ENCODE assay signal across 23 cellular contexts in genomic region chr14:102033241-102033640, GRCh38. TPM values are rescaled to one million over a fixed set of nuclear protein-coding genes. Genes with fewer than 3 reads are reported as not detected.
DNase-seq lines count a peak whose midpoint lies in the region; ATAC-seq, FAIRE-seq and TF ChIP-seq lines count a peak whose summit lies in the region.
"Had no signal": no experiment of that assay in that cellular context is flagged by ENCODE, and none has a peak within 500 bp of the region (broad histone marks: within the 10 kb centered on the region; RNA-seq: fewer than 3 reads in every experiment).

No MANE protein-coding gene starts in this region.

- peak; percentile 29 for FAIRE-seq in D721Med (lab: Jason Lieb, UNC)
- FAIRE-seq: GM18507, HepG2, K562 had no signal

- H4K20me1 ChIP-seq in PC-9 (ENCODE audit: insufficient read depth) = no peaks in the 10 kb centered on the region

- no peak overlapping the region for H3K4me2 ChIP-seq in PC-9
- H3K4me2 ChIP-seq: BLaER1 had no signal

- H3K27ac Mint-ChIP-seq in activated T-cell treated with anti-CD3 and anti-CD28 coated beads, Interleukin-2, amount 50 U/mL, for 72 hours = peak overlapping the region; percentile 15
- H3K27ac Mint-ChIP-seq in progenitor cell of endocrine pancreas = peak overlapping the region; percentile 34
- H3K27ac Mint-ChIP-seq in activated T-helper 2 cell treated with anti-CD3 and anti-CD28 coated beads, Interferon-gamma antibody, Interleukin-2, Interleukin-4, amounts not matched to agents 10 μg/mL and 5 μg/mL and 100 μg/mL, durations not matched to agents 14 hours and 24 hours and 36 hours = no peak overlapping the region

- no peaks in the 10 kb centered on the region for H3K4me1 Mint-ChIP-seq in activated T-cell treated with anti-CD3 and anti-CD28 coated beads, Interleukin-2, amount 50 U/mL, for 72 hours (ENCODE audit: low read depth)
- no peaks in the 10 kb centered on the region for H3K4me1 Mint-ChIP-seq in progenitor cell of endocrine pancreas (ENCODE audit: low read depth)
- H3K4me1 Mint-ChIP-seq in activated T-helper 2 cell treated with anti-CD3 and anti-CD28 coated beads, Interferon-gamma antibody, Interleukin-2, Interleukin-4, amounts not matched to agents 10 μg/mL and 5 μg/mL and 100 μg/mL, durations not matched to agents 14 hours and 24 hours and 36 hours (ENCODE audit: low read depth) = no peaks in the 10 kb centered on the region

- no peak overlapping the region for H3K4me3 Mint-ChIP-seq in activated T-cell treated with anti-CD3 and anti-CD28 coated beads, Interleukin-2, amount 50 U/mL, for 72 hours
- H3K4me3 Mint-ChIP-seq in progenitor cell of endocrine pancreas (ENCODE audit: low read depth) = no peak overlapping the region
- H3K4me3 Mint-ChIP-seq in activated T-helper 2 cell treated with anti-CD3 and anti-CD28 coated beads, Interferon-gamma antibody, Interleukin-2, Interleukin-4, amounts not matched to agents 10 μg/mL and 5 μg/mL and 100 μg/mL, durations not matched to agents 14 hours and 24 hours and 36 hours (ENCODE audit: low read depth) = no peak overlapping the region
- H3K4me3 Mint-ChIP-seq: CD4-positive, CD25-positive, alpha-beta regulatory T cell had no signal

- H3K79me2 ChIP-seq in PC-9 (ENCODE audit: low read depth) = peaks cover 30% of the 10 kb centered on the region

- H3F3A ChIP-seq in PC-9 (ENCODE audit: insufficient read depth, low read depth) = peaks cover 76% of the 10 kb centered on the region

- H2AFZ ChIP-seq in PC-9 = no peak overlapping the region

- no peaks in the 10 kb centered on the region for H3K9me3 ChIP-seq in PC-9 (ENCODE audit: insufficient read depth, low read depth)
- H3K9me3 ChIP-seq: BLaER1, SJCRH30 had no signal

- no peak overlapping the region for H3K4me3 ChIP-seq in PC-9
- H3K4me3 ChIP-seq: BLaER1, K562, SJCRH30 had no signal

- CTCF ChIA-PET in PC-9 (lab: Charles Lee) = interaction anchor here (0.6 to 2.1 kb wide), 2 partner anchors 13 to 75 kb away, joined by 3 to 12 read pairs; no protein-coding TSS in a partner anchor

- no peaks in the 10 kb centered on the region for H3K9me3 Mint-ChIP-seq in activated T-cell treated with anti-CD3 and anti-CD28 coated beads, Interleukin-2, amount 50 U/mL, for 72 hours
- H3K9me3 Mint-ChIP-seq in progenitor cell of endocrine pancreas (ENCODE audit: low read depth) = no peaks in the 10 kb centered on the region
- H3K9me3 Mint-ChIP-seq in activated T-helper 2 cell treated with anti-CD3 and anti-CD28 coated beads, Interferon-gamma antibody, Interleukin-2, Interleukin-4, amounts not matched to agents 10 μg/mL and 5 μg/mL and 100 μg/mL, durations not matched to agents 14 hours and 24 hours and 36 hours = no peaks in the 10 kb centered on the region
- H3K9me3 Mint-ChIP-seq: CD4-positive, CD25-positive, alpha-beta regulatory T cell had no signal

- intact Hi-C loops in PC-9 (cut with micrococcal nuclease; ENCODE audit: unreplicated experiment) = loop anchor here (5.0 kb wide), 1 partner anchor 71 kb away; the partner anchor contains the start of gene DYNC1H1
- intact Hi-C loops in activated T-helper 2 cell treated with anti-CD3 and anti-CD28 coated beads, Interferon-gamma antibody, Interleukin-2, Interleukin-4, amounts not matched to agents 10 μg/mL and 5 μg/mL and 100 μg/mL, durations not matched to agents 14 hours and 24 hours and 36 hours (cut with micrococcal nuclease) = no loop called here

- no TSS peak for BruUV-seq in PC-9 (replicated peaks; lab: Mats Ljungman, UMichigan)

- TF ChIP-seq CTCF in D721Med (IDR thresholded peaks at IDR 0.05; ENCODE audit: insufficient read depth, missing control alignments) = no peak
- TF ChIP-seq CTCF in PC-9 (conservative IDR thresholded peaks at IDR 0.05) = no peak
- TF ChIP-seq CTCF in progenitor cell of endocrine pancreas (IDR thresholded peaks at IDR 0.05; ENCODE audit: unreplicated experiment) = no peak

- H3K27me3 Mint-ChIP-seq in activated T-cell treated with anti-CD3 and anti-CD28 coated beads, Interleukin-2, amount 50 U/mL, for 72 hours (ENCODE audit: low read depth) = no peaks in the 10 kb centered on the region
- H3K27me3 Mint-ChIP-seq in progenitor cell of endocrine pancreas = no peaks in the 10 kb centered on the region
- no peaks in the 10 kb centered on the region for H3K27me3 Mint-ChIP-seq in activated T-helper 2 cell treated with anti-CD3 and anti-CD28 coated beads, Interferon-gamma antibody, Interleukin-2, Interleukin-4, amounts not matched to agents 10 μg/mL and 5 μg/mL and 100 μg/mL, durations not matched to agents 14 hours and 24 hours and 36 hours (ENCODE audit: low read depth)
- H3K27me3 Mint-ChIP-seq: CD4-positive, CD25-positive, alpha-beta regulatory T cell had no signal

- H3K27ac ChIP-seq in PC-9 = peak overlapping the region; percentile 56
- no peak overlapping the region for H3K27ac ChIP-seq in substantia nigra (ENCODE audit: low read depth, low read length, poor library complexity, severe bottlenecking)
- H3K27ac ChIP-seq: BLaER1, SJCRH30 had no signal

- H3K36me3 Mint-ChIP-seq in activated T-cell treated with anti-CD3 and anti-CD28 coated beads, Interleukin-2, amount 50 U/mL, for 72 hours (ENCODE audit: insufficient read depth in 2 of 2) = peaks cover 28 to 38% of the 10 kb centered on the region in 2 donors
- peaks cover 33% of the 10 kb centered on the region for H3K36me3 Mint-ChIP-seq in progenitor cell of endocrine pancreas (ENCODE audit: insufficient read depth)
- peaks cover 71% of the 10 kb centered on the region for H3K36me3 Mint-ChIP-seq in activated T-helper 2 cell treated with anti-CD3 and anti-CD28 coated beads, Interferon-gamma antibody, Interleukin-2, Interleukin-4, amounts not matched to agents 10 μg/mL and 5 μg/mL and 100 μg/mL, durations not matched to agents 14 hours and 24 hours and 36 hours (ENCODE audit: low read depth)

- no peaks in the 10 kb centered on the region for H3K27me3 ChIP-seq in PC-9 (ENCODE audit: insufficient read depth, low read depth)
- H3K27me3 ChIP-seq: BLaER1, SJCRH30 had no signal

- peaks cover 48% of the 10 kb centered on the region for H3K4me1 ChIP-seq in PC-9 (replicated peaks; ENCODE audit: insufficient read depth)

- DNase-seq in activated T-cell treated with anti-CD3 and anti-CD28 coated beads, Interleukin-2, amount 50 U/mL, for 72 hours = no peak
- no peak for DNase-seq in activated T-cell treated with anti-CD3 and anti-CD28 coated beads, Interleukin-2, amount 50 U/mL, for 1 hour
- DNase-seq in D721Med (ENCODE audit: insufficient read length, low spot score) = no peak
- DNase-seq in PC-9 = no peak
- DNase-seq in progenitor cell of endocrine pancreas (ENCODE audit: low spot score, unreplicated experiment) = no peak
- DNase-seq in substantia nigra (lab: John Stamatoyannopoulos, UW) = no peak
- no peak for DNase-seq in activated T-helper 2 cell treated with anti-CD3 and anti-CD28 coated beads, Interferon-gamma antibody, Interleukin-2, Interleukin-4, amounts not matched to agents 10 μg/mL and 5 μg/mL and 100 μg/mL, durations not matched to agents 14 hours and 24 hours and 36 hours (ENCODE audit: low spot score)
- DNase-seq: CD4-positive, CD25-positive, alpha-beta regulatory T cell; DMS53; H7; Kasumi-1; NCI-H1092 treated with DMSO at 0.1 percent for 48 hours; NCI-H146; NCI-H2029 treated with DMSO at 0.1 percent for 48 hours; NCI-H2227 treated with DMSO at 0.1 percent for 48 hours; PC-3; SJCRH30 had no signal

- ATAC-seq in activated T-cell treated with anti-CD3 and anti-CD28 coated beads, Interleukin-2, amount 50 U/mL, for 72 hours (replicated peaks in 1 of 2) = no peak
- ATAC-seq: HepG2, K562, PC-3, Right ventricle myocardium inferior, SK-N-SH treated with all-trans-retinoic acid at 6 μM for 48 hours had no signal

- H3K9me2 ChIP-seq in PC-9 (ENCODE audit: insufficient read depth) = no peaks in the 10 kb centered on the region

- H3K36me3 ChIP-seq in PC-9 (ENCODE audit: low read depth) = peaks cover 84% of the 10 kb centered on the region

- POLR2A ChIA-PET in PC-9 (lab: Charles Lee; ENCODE audit: unreplicated experiment) = no interaction called here

RNA-seq across cellular contexts. Expression of gene HSP90AA1, which starts 53.6 kb away (rescaled TPM):
- total RNA-seq in activated T-cell treated with anti-CD3 and anti-CD28 coated beads, Interleukin-2, amount 50 U/mL, for 72 hours = 100 to 1,000 TPM; 353 to 377 TPM
- total RNA-seq in PC-9 (2021) (1,314 and 1,931 TPM in 2 replicates), progenitor cell of endocrine pancreas (796 and 811 TPM in 2 replicates)
- 995 and 1,017 TPM in 2 replicates for total RNA-seq in activated T-helper 2 cell treated with anti-CD3 and anti-CD28 coated beads, Interferon-gamma antibody, Interleukin-2, Interleukin-4, amounts not matched to agents 10 μg/mL and 5 μg/mL and 100 μg/mL, durations not matched to agents 14 hours and 24 hours and 36 hours
